Comparison of ENCODE assay signal across 18 cellular contexts in the genomic region with DNA sequence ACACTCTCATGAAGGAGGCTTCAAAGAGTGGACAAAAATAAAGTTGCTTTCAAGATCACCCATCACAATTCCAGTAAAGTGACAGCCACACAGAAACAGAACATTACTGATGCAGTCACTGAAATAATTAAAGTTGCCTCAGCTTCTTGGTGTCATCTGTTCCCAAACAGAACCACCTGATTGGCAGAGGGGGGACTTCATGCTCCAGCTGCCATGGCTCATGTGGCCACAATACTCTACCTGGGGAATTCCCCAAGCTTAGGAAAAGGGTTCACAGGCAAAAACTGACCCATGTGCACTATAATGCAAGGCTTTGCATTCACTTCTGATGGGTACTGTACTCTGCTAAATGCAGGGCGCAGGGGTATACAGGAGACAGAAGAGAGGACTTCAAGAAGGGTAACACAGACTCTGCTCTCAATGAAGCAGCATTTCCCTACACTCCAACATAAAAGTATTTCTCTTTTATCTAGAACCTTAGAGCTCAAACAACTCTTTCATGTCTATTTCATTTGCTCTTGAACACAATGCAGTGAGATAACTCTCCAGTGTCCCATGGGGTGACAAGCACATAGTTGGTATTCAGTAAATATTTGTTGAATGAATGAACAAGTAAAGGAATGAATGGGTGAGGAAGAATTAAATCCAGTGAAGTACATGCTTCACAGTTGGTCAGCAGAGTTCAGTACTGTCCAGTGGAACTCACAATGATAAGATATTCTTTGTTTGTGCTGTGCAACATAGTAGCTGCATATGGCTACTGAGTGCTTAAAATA. TPM values are rescaled to one million over a fixed set of nuclear protein-coding genes. Genes with fewer than 3 reads are reported as not detected.
DNase-seq lines count a peak whose midpoint lies in the region; ATAC-seq, FAIRE-seq and TF ChIP-seq lines count a peak whose summit lies in the region.
"Had no signal": no experiment of that assay in that cellular context is flagged by ENCODE, and none has a peak within 500 bp of the region (broad histone marks: within the 10 kb centered on the region; RNA-seq: fewer than 3 reads in every experiment).

No MANE protein-coding gene starts in this region.

- no peak overlapping the region for H4K8ac ChIP-seq in H1 (ENCODE audit: extremely low read depth, insufficient read depth, low read length)

- peak; percentile 18 for DNase-seq in GM10248 (ENCODE audit: extremely low spot score)
- DNase-seq in H1 (ENCODE audit: low read depth in 1 of 2, low spot score in 2 of 2) = no peak
- no peak for DNase-seq in natural killer cell treated with Interleukin-12 subunit alpha and Interleukin-12 subunit beta and Interleukin-15 and Interleukin-18, amount 100 ng/mL, for 72 hours (ENCODE audit: low spot score)
- DNase-seq in HT-29 (ENCODE audit: low spot score) = no peak
- DNase-seq in MV-4-11 (lab: John Stamatoyannopoulos, UW) = no peak
- DNase-seq: body of pancreas, cortex of kidney, GM23248, mesenchymal stem cell, NCI-H2171 treated with DMSO at 0.1 percent for 48 hours, retina, SW 1271 had no signal

- no peak for FAIRE-seq in H1 (lab: Jason Lieb, UNC)

- TF ChIP-seq CTCF in GM10248 (IDR thresholded peaks at IDR 0.05; ENCODE audit: control extremely low read depth, extremely low read depth, low read depth, missing control alignments) = no peak
- TF ChIP-seq CTCF in H1 (IDR thresholded peaks at IDR 0.05; ENCODE audit: control extremely low read depth in 1 of 3, insufficient read depth in 1 of 3, low read depth in 1 of 3, low read length in 3 of 3) = no peak

- no peak overlapping the region for H3K4me3 Mint-ChIP-seq in natural killer cell treated with Interleukin-12 subunit alpha and Interleukin-12 subunit beta and Interleukin-15 and Interleukin-18, amount 100 ng/mL, for 72 hours
- H3K4me3 Mint-ChIP-seq: IgD-negative memory B cell, neural crest cell had no signal

- no peak overlapping the region for H2BK20ac ChIP-seq in H1 (ENCODE audit: low read length)

- 88% methylated on average over 1 of the region's 1 CpG; no CpG with 5 or more reads in 1 of the 2 experiments for WGBS in H1 (ENCODE audit: extremely low coverage in 1 of 2, insufficient coverage in 1 of 2, insufficient read length in 1 of 2, insufficient replicate concordance in 2 of 2, low coverage in 1 of 2, low lambda C conversion rate in 2 of 2, missing lambda C conversion rate in 1 of 2), 2 experiments

- CTCF ChIA-PET in GM10248 (lab: Yijun Ruan, JAX) (interaction anchor here (1.0 to 2.4 kb wide), 6 partner anchors 9 to 64 kb away, joined by 3 to 10 read pairs (median 6); no protein-coding TSS in a partner anchor), H1 (lab: Charles Lee; ENCODE audit: partially characterized antibody) (interaction anchor here (0.6 to 1.4 kb wide), 6 partner anchors 9 to 835 kb away, joined by 3 to 4 read pairs (median 3); a partner anchor contains a TSS)

- no peak overlapping the region for H2AK5ac ChIP-seq in H1 (ENCODE audit: low read depth, low read length)

- no peaks in the 10 kb centered on the region for H3K23me2 ChIP-seq in H1 (ENCODE audit: low read depth, low read length)

- H3K4me3 ChIP-seq in H1 (ENCODE audit: extremely low read depth in 1 of 4, insufficient read depth in 2 of 4, low read depth in 3 of 4, low read length in 4 of 4) = no peak overlapping the region
- H3K4me3 ChIP-seq: body of pancreas, GM23248 had no signal

- no peaks in the 10 kb centered on the region for H3K79me1 ChIP-seq in H1 (ENCODE audit: low read depth, low read length)

- H2BK12ac ChIP-seq in H1 (ENCODE audit: low read depth, low read length) = no peak overlapping the region

- no peaks in the 10 kb centered on the region for H3K9me3 ChIP-seq in H1 (ENCODE audit: insufficient read depth in 2 of 2, low read depth in 1 of 2, low read length in 1 of 2)
- H3K9me3 ChIP-seq: body of pancreas had no signal

- H3K4ac ChIP-seq in H1 (replicated peaks; ENCODE audit: insufficient read length, low read depth, low read length) = no peak overlapping the region

- H3K27ac ChIP-seq in H1 (ENCODE audit: low read depth, low read length) = no peak overlapping the region
- H3K27ac ChIP-seq: body of pancreas, epithelial cell of prostate, GM23248 had no signal

- TF ChIP-seq RAD21 in H1 (IDR thresholded peaks at IDR 0.05 in 1 of 2, conservative IDR thresholded peaks at IDR 0.05 in 1 of 2; ENCODE audit: low read depth in 2 of 2, low read length in 2 of 2) = no peak

- H2AFZ ChIP-seq in H1 (ENCODE audit: low read length) = peak overlapping the region; percentile 58; the same call in 1 of the 2 replicates
- H2AFZ ChIP-seq: GM23248 had no signal

- H3K9me3 Mint-ChIP-seq in natural killer cell treated with Interleukin-12 subunit alpha and Interleukin-12 subunit beta and Interleukin-15 and Interleukin-18, amount 100 ng/mL, for 72 hours = peaks cover 5% of the 10 kb centered on the region
- H3K9me3 Mint-ChIP-seq: IgD-negative memory B cell, neural crest cell had no signal

- ATAC-seq in GM18867 (IDR thresholded peaks at IDR 0.05; ENCODE audit: unreplicated experiment) = peak; percentile 41
- peak; percentile 62 for ATAC-seq in HG02610 (IDR thresholded peaks at IDR 0.05; ENCODE audit: unreplicated experiment)
- ATAC-seq in natural killer cell treated with Interleukin-12 subunit alpha and Interleukin-12 subunit beta and Interleukin-15 and Interleukin-18, amount 100 ng/mL, for 72 hours = no peak
- ATAC-seq in GM21825 (IDR thresholded peaks at IDR 0.05; ENCODE audit: unreplicated experiment) = no peak
- ATAC-seq: body of pancreas had no signal

- TF ChIP-seq POLR2A in H1 (IDR thresholded peaks at IDR 0.05; ENCODE audit: control extremely low read depth in 1 of 2, low read depth in 2 of 2, low read length in 2 of 2) = no peak

- H2BK120ac ChIP-seq in H1 (replicated peaks; ENCODE audit: low read depth, low read length) = no peak overlapping the region

- H3K79me2 ChIP-seq in H1 (ENCODE audit: control insufficient read depth in 1 of 2, insufficient read depth in 2 of 2, low read length in 2 of 2) = no peaks in the 10 kb centered on the region

- no peak overlapping the region for H3K14ac ChIP-seq in H1 (ENCODE audit: insufficient read length)

- H3K4me1 ChIP-seq in H1 (replicated peaks in 1 of 4; ENCODE audit: control insufficient read depth in 3 of 4, insufficient read depth in 4 of 4, low read length in 3 of 4) = no peaks in the 10 kb centered on the region
- H3K4me1 ChIP-seq: body of pancreas had no signal

- POLR2A ChIA-PET in GM10248 (lab: Yijun Ruan, JAX) (interaction anchor here (1.9 kb wide), 1 partner anchor 9 kb away, joined by 8 read pairs; a partner anchor contains a TSS), H1 (lab: Charles Lee; ENCODE audit: partially characterized antibody) (interaction anchor here (1.4 to 1.9 kb wide), 2 partner anchors 8 to 16 kb away, joined by 4 to 11 read pairs; a partner anchor contains a TSS)

- H3K27me3 ChIP-seq in H1 (replicated peaks in 1 of 4; ENCODE audit: control insufficient read depth in 3 of 4, extremely low read depth in 1 of 4, insufficient read depth in 3 of 4, low read length in 3 of 4) = no peaks in the 10 kb centered on the region
- H3K27me3 ChIP-seq: body of pancreas had no signal

- H3K4me2 ChIP-seq in H1 (ENCODE audit: insufficient read depth in 1 of 2, low read depth in 2 of 2, low read length in 2 of 2) = no peak overlapping the region

- no peaks in the 10 kb centered on the region for H3K36me3 ChIP-seq in H1 (ENCODE audit: control insufficient read depth in 2 of 4, insufficient read depth in 4 of 4, low read length in 3 of 4)

- H3K36me3 Mint-ChIP-seq in natural killer cell treated with Interleukin-12 subunit alpha and Interleukin-12 subunit beta and Interleukin-15 and Interleukin-18, amount 100 ng/mL, for 72 hours = no peaks in the 10 kb centered on the region
- H3K36me3 Mint-ChIP-seq: IgD-negative memory B cell had no signal

- no peak overlapping the region for H3K9ac ChIP-seq in H1 (replicated peaks in 1 of 4; ENCODE audit: extremely low read depth in 1 of 4, low read depth in 3 of 4, low read length in 3 of 4)
- H3K9ac ChIP-seq: GM23248 had no signal

- peaks cover 37 to 41% of the 10 kb centered on the region in 2 donors for H3K27me3 Mint-ChIP-seq in natural killer cell treated with Interleukin-12 subunit alpha and Interleukin-12 subunit beta and Interleukin-15 and Interleukin-18, amount 100 ng/mL, for 72 hours

- no peak overlapping the region for H4K5ac ChIP-seq in H1 (ENCODE audit: insufficient read length, low read depth, low read length)

- H3K4me1 Mint-ChIP-seq in natural killer cell treated with Interleukin-12 subunit alpha and Interleukin-12 subunit beta and Interleukin-15 and Interleukin-18, amount 100 ng/mL, for 72 hours (ENCODE audit: low read depth in 2 of 2) = peaks cover 6 to 11% of the 10 kb centered on the region in 2 donors
- H3K4me1 Mint-ChIP-seq: neural crest cell had no signal

- no peaks in the 10 kb centered on the region for H4K20me1 ChIP-seq in H1 (replicated peaks in 1 of 2; ENCODE audit: control insufficient read depth in 1 of 2, insufficient read depth in 2 of 2, low read length in 2 of 2)

- H3K18ac ChIP-seq in H1 (ENCODE audit: extremely low read depth, low read length) = no peak overlapping the region

- H2BK15ac ChIP-seq in H1 (ENCODE audit: low read length) = no peak overlapping the region

- no peak overlapping the region for H3K27ac Mint-ChIP-seq in natural killer cell treated with Interleukin-12 subunit alpha and Interleukin-12 subunit beta and Interleukin-15 and Interleukin-18, amount 100 ng/mL, for 72 hours
- H3K27ac Mint-ChIP-seq: IgD-negative memory B cell had no signal

- H3K56ac ChIP-seq in H1 (replicated peaks; ENCODE audit: insufficient read length, low read depth, low read length) = no peak overlapping the region

- H2BK5ac ChIP-seq in H1 (ENCODE audit: low read depth, low read length) = no peak overlapping the region

- TF ChIP-seq EP300 in H1 (IDR thresholded peaks at IDR 0.05; ENCODE audit: borderline replicate concordance in 1 of 2, low read depth in 2 of 2, low read length in 2 of 2) = no peak

- H3K23ac ChIP-seq in H1 (ENCODE audit: insufficient read length) = no peak overlapping the region

- no peak overlapping the region for H4K91ac ChIP-seq in H1 (replicated peaks; ENCODE audit: insufficient read length, low read length)

TF ChIP-seq in H1, 55 proteins besides CTCF, POLR2A, EP300 and RAD21 (continues in another document):
- TF ChIP-seq TEAD4 (IDR thresholded peaks at IDR 0.05; ENCODE audit: low read depth, low read length) = no peak

RNA-seq across cellular contexts. Expression of a gene that starts 8.6 kb away (rescaled TPM):
- total RNA-seq in H1 (2021; fragmentation: NEBNext Ultra II Directional; extraction: Animal tissue kit (Norgen Biotek cat#: 25700)) = 325 and 356 TPM in 2 replicates
- 535 and 579 TPM in 2 replicates for polyA plus RNA-seq in H1 (2011; rRNA removed)
- 483 TPM for polyA plus RNA-seq in H1 (2011; cell fraction: cytosol; rRNA removed)
- polyA plus RNA-seq in H1 (2011; cell fraction: nucleus; rRNA removed) = 934 TPM
- 373 to 437 TPM (median 415 TPM) in 4 replicates for polyA plus RNA-seq in H1 (2012, experiment 1 of 2)
- 27.8 TPM for polyA plus RNA-seq in H1 (2012, experiment 2 of 2)
- polyA plus RNA-seq in H1 (2013, experiment 1 of 2) = 345 TPM
- polyA plus RNA-seq in H1 (2013, experiment 2 of 2) = 328 TPM
- 2,973 and 3,699 TPM in 2 replicates for polyA minus RNA-seq in H1 (2011; rRNA and poly(A)+ RNA removed)
- 574 TPM for polyA minus RNA-seq in H1 (2011; cell fraction: cytosol; rRNA and poly(A)+ RNA removed)
- 651 TPM for polyA minus RNA-seq in H1 (2011; cell fraction: nucleus; rRNA and poly(A)+ RNA removed)
- total RNA-seq in natural killer cell treated with Interleukin-12 subunit alpha and Interleukin-12 subunit beta and Interleukin-15 and Interleukin-18, amount 100 ng/mL, for 72 hours = 100 to 1,000 TPM; 140 to 155 TPM
- 225 TPM in 2 replicates for total RNA-seq in HT-29 (2014; rRNA removed; shearing (Covaris generic))

Comparison
In these comparisons a context has a peak if more than half of its experiments do, and no peak if none do; other contexts are left out.
1. ATAC-seq: peak in GM18867 (single experiment) and HG02610 (single experiment); none in natural killer cell treated with Interleukin-12 subunit alpha and Interleukin-12 subunit beta and Interleukin-15 and Interleukin-18, amount 100 ng/mL, for 72 hours (0 of 2) and GM21825 (single experiment).